In the genomic region with DNA sequence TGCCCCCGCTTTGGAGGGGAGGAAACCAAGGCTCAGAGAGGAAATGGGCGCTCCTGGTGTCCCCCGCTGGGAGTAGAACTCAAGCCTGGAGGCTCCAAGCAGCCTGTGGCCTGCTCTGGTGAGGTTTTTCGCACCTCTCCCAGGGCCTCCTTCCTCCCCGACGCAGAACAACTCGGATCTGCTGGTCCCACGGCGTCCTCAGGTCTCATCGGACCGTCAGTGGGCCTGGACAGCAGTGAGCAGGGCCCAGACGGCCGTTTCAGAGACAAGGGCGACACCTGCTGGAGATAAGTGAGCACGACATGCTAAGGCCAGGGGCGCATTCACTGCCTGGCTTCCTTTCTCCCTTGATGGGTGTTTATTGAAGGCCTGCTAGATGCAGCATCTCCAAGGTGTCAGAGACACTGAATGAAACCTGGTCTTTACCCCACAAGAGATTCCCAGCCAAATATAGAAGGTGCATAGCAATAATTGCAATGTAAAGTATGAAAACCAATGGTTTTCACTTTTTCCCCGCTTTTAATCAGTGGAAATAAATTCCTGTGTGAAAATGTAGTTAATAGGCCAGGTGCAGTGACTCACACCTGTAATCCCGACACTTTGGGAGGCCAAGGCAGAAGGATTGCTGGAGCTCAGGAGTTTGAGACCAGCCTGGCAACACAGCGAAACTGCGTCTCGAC, we compare ENCODE assay signal across 8 cellular contexts. TPM values are rescaled to one million over a fixed set of nuclear protein-coding genes. Genes with fewer than 3 reads are reported as not detected.
A peak's percentile ranks its signal among the peaks of the same experiment; 100 is the strongest.
DNase-seq lines count a peak whose midpoint lies in the region; ATAC-seq and TF ChIP-seq lines count a peak whose summit lies in the region.

No MANE protein-coding gene starts in this region.

- peak; percentile 76 for ATAC-seq in HG02571 (IDR thresholded peaks at IDR 0.05; ENCODE audit: unreplicated experiment)
- ATAC-seq in GM19328 (IDR thresholded peaks at IDR 0.05; ENCODE audit: unreplicated experiment), result no peak

- no peaks in the 10 kb centered on the region for H3K27me3 Mint-ChIP-seq in T-helper 2 cell treated with Interferon-gamma antibody and Interleukin-4, amounts not matched to agents 5 μg/mL and 100 μg/mL, for 36 hours (ENCODE audit: low read depth)

- no peaks in the 10 kb centered on the region for H3K36me3 ChIP-seq in hepatocyte (replicated peaks; ENCODE audit: insufficient read depth, low read depth)
- no peaks in the 10 kb centered on the region for H3K36me3 ChIP-seq in skeletal muscle satellite cell (ENCODE audit: insufficient read depth, low read length)

- H3K4me3 ChIP-seq in hepatocyte, result no peak overlapping the region
- H3K4me3 ChIP-seq in skeletal muscle satellite cell (ENCODE audit: low read length), result no peak overlapping the region

- WGBS in hepatocyte (ENCODE audit: low lambda C conversion rate, missing lambda C conversion rate), result 31% methylated on average over 21 of the region's 21 CpGs

- no peak overlapping the region for H2AFZ ChIP-seq in hepatocyte

- no peak overlapping the region for H3K4me3 Mint-ChIP-seq in T-helper 2 cell treated with Interferon-gamma antibody and Interleukin-4, amounts not matched to agents 5 μg/mL and 100 μg/mL, for 36 hours

- H3K4me2 ChIP-seq in hepatocyte (no peak overlapping the region), skeletal muscle satellite cell (ENCODE audit: low read length) (peak overlapping the region; percentile 9)

- H3K9me2 ChIP-seq in hepatocyte (replicated peaks; ENCODE audit: insufficient read depth), result no peaks in the 10 kb centered on the region

- TF ChIP-seq CTCF in hepatocyte (IDR thresholded peaks at IDR 0.05; ENCODE audit: poor library complexity), result peak; percentile 98

- H3K4me1 ChIP-seq in hepatocyte (ENCODE audit: insufficient read depth), result no peaks in the 10 kb centered on the region
- no peaks in the 10 kb centered on the region for H3K4me1 ChIP-seq in skeletal muscle satellite cell (ENCODE audit: control insufficient read depth, insufficient read depth, low read length)

- H3K27ac ChIP-seq in hepatocyte, result no peak overlapping the region

- no peak overlapping the region for H3K9ac ChIP-seq in skeletal muscle satellite cell (ENCODE audit: low read depth, low read length)

- H3K27me3 ChIP-seq in hepatocyte (peaks cover 2% of the 10 kb centered on the region), skeletal muscle satellite cell (ENCODE audit: control insufficient read depth, insufficient read depth, low read length) (peaks cover 55% of the 10 kb centered on the region)

- no peaks in the 10 kb centered on the region for H4K20me1 ChIP-seq in hepatocyte (ENCODE audit: insufficient read depth, poor library complexity, severe bottlenecking)

- no peaks in the 10 kb centered on the region for H3K9me3 Mint-ChIP-seq in T-helper 2 cell treated with Interferon-gamma antibody and Interleukin-4, amounts not matched to agents 5 μg/mL and 100 μg/mL, for 36 hours

- no peaks in the 10 kb centered on the region for H3K36me3 Mint-ChIP-seq in T-helper 2 cell treated with Interferon-gamma antibody and Interleukin-4, amounts not matched to agents 5 μg/mL and 100 μg/mL, for 36 hours (ENCODE audit: low read depth)

- no peaks in the 10 kb centered on the region for H3K79me2 ChIP-seq in hepatocyte

- H3K9me3 ChIP-seq in hepatocyte (ENCODE audit: low read depth) (no peaks in the 10 kb centered on the region), skeletal muscle satellite cell (replicated peaks; ENCODE audit: low read length) (no peaks in the 10 kb centered on the region)

- no peak overlapping the region for H3K27ac Mint-ChIP-seq in T-helper 2 cell treated with Interferon-gamma antibody and Interleukin-4, amounts not matched to agents 5 μg/mL and 100 μg/mL, for 36 hours

- in situ Hi-C loops in G401 (cut with HindIII; ENCODE audit: low sequenced_read_pairs), result loop anchor here (25.0 kb wide), 2 partner anchors 201 to 426 kb away; no protein-coding TSS in a partner anchor

- no peaks in the 10 kb centered on the region for H3K4me1 Mint-ChIP-seq in T-helper 2 cell treated with Interferon-gamma antibody and Interleukin-4, amounts not matched to agents 5 μg/mL and 100 μg/mL, for 36 hours (ENCODE audit: low read depth)

- DNase-seq in G401 (ENCODE audit: low spot score) (peak; percentile 87), NCI-H146 treated with DMSO at 0.1 percent for 48 hours (lab: John Stamatoyannopoulos, UW; ENCODE audit: unreplicated experiment) (peak; percentile 45), anterior cingulate cortex (lab: John Stamatoyannopoulos, UW) (peak in 56 of 58 donors; percentile 14 to 86 (median 56)), hepatocyte (ENCODE audit: low spot score) (peak; percentile 84)
- DNase-seq in T-helper 2 cell treated with Interferon-gamma antibody and Interleukin-4, amounts not matched to agents 5 μg/mL and 100 μg/mL, for 36 hours (ENCODE audit: low spot score), result peak; percentile 69

RNA-seq across cellular contexts. Expression of a gene that starts 26.9 kb away (rescaled TPM):
- 16.1 and 18.7 TPM in 2 replicates for total RNA-seq in G401 (2014; rRNA removed; shearing (Covaris generic))
- total RNA-seq in hepatocyte, result 32.8 and 38.7 TPM in 2 replicates
- 157 and 202 TPM in 2 replicates for polyA plus RNA-seq in hepatocyte
- total RNA-seq in skeletal muscle satellite cell (2012; rRNA removed), result 18.3 and 50.5 TPM in 2 replicates
